In genomic region chr2:150620860-150621259, GRCh38 we compare ENCODE assay signal across 14 cellular contexts.
DNase-seq lines count a peak whose midpoint lies in the region; TF ChIP-seq lines count a peak whose summit lies in the region.
"Had no signal": no experiment of that assay in that cellular context is flagged by ENCODE, and none has a peak within 500 bp of the region (broad histone marks: within the 10 kb centered on the region; RNA-seq: fewer than 3 reads in every experiment).

No MANE protein-coding gene starts in this region.

- no peak overlapping the region for H3K9ac ChIP-seq in skeletal muscle tissue (ENCODE audit: low read depth in 1 of 3, low read length in 3 of 3)

- intact Hi-C loops in adrenal gland (cut with DNase I), result no loop called here

- WGBS in adrenal gland, 4 donors, result 37 to 42% (median 39%) methylated on average over 6 of the region's 6 CpGs

- H3K36me3 Mint-ChIP-seq in T-helper 2 cell treated with Interferon-gamma antibody and Interleukin-4, amounts not matched to agents 5 μg/mL and 100 μg/mL, for 36 hours (ENCODE audit: low read depth), result no peaks in the 10 kb centered on the region
- H3K36me3 Mint-ChIP-seq: activated CD8-positive, alpha-beta memory T cell treated with anti-CD3 and anti-CD28 coated beads, Interleukin-2, amount 10 ng/mL, durations not matched to agents 7 days and 5 days; activated naive CD4-positive, alpha-beta T cell treated with anti-CD3 and anti-CD28 coated beads, Interleukin-2, amount 50 U/mL, for 72 hours had no signal

- DNase-seq in EH (ENCODE audit: low read depth) (peak; percentile 33), adrenal gland (peak in 4 of 7 donors; percentile 27 to 58 (median 34)), fibroblast of the aortic adventitia (ENCODE audit: low read depth) (peak; percentile 55), NCI-H1417 (lab: John Stamatoyannopoulos, UW) (no peak), NCI-H1048 (lab: John Stamatoyannopoulos, UW) (no peak), inferior parietal cortex (ENCODE audit: extremely low spot score) (no peak)
- no peak for DNase-seq in T-helper 2 cell treated with Interferon-gamma antibody and Interleukin-4, amounts not matched to agents 5 μg/mL and 100 μg/mL, for 36 hours (ENCODE audit: low spot score)
- DNase-seq: activated CD8-positive, alpha-beta memory T cell treated with anti-CD3 and anti-CD28 coated beads, Interleukin-2, amount 10 ng/mL, durations not matched to agents 7 days and 5 days; dorsolateral prefrontal cortex; GOT3; head of caudate nucleus; occipital lobe had no signal

- H3K27me3 Mint-ChIP-seq in T-helper 2 cell treated with Interferon-gamma antibody and Interleukin-4, amounts not matched to agents 5 μg/mL and 100 μg/mL, for 36 hours (ENCODE audit: low read depth), result no peaks in the 10 kb centered on the region
- H3K27me3 Mint-ChIP-seq: activated CD8-positive, alpha-beta memory T cell treated with anti-CD3 and anti-CD28 coated beads, Interleukin-2, amount 10 ng/mL, durations not matched to agents 7 days and 5 days had no signal

- TF ChIP-seq CTCF in adrenal gland (IDR thresholded peaks at IDR 0.05), result no peak
- TF ChIP-seq CTCF in fibroblast of the aortic adventitia (IDR thresholded peaks at IDR 0.05; ENCODE audit: insufficient read depth, low read length), result no peak

- peaks cover 34 to 40% of the 10 kb centered on the region in 2 donors for H3K4me1 ChIP-seq in adrenal gland (replicated peaks in 1 of 2)
- peaks cover 4 to 18% (median 6%) of the 10 kb centered on the region in 3 donors for H3K4me1 ChIP-seq in skeletal muscle tissue (ENCODE audit: control insufficient read depth in 3 of 3, insufficient read depth in 3 of 3, low read length in 3 of 3)

- H3K4me3 ChIP-seq in adrenal gland (no peak overlapping the region), fibroblast of the aortic adventitia (ENCODE audit: low read depth, low read length) (no peak overlapping the region), skeletal muscle tissue (ENCODE audit: low read length in 3 of 3) (no peak overlapping the region)
- H3K4me3 ChIP-seq: dorsolateral prefrontal cortex had no signal

- H3K27me3 ChIP-seq in adrenal gland (no peaks in the 10 kb centered on the region), skeletal muscle tissue (ENCODE audit: control insufficient read depth in 3 of 3, insufficient read depth in 3 of 3, low read length in 3 of 3) (no peaks in the 10 kb centered on the region)

- H3K4me1 Mint-ChIP-seq in T-helper 2 cell treated with Interferon-gamma antibody and Interleukin-4, amounts not matched to agents 5 μg/mL and 100 μg/mL, for 36 hours (ENCODE audit: low read depth), result no peaks in the 10 kb centered on the region
- H3K4me1 Mint-ChIP-seq: activated CD8-positive, alpha-beta memory T cell treated with anti-CD3 and anti-CD28 coated beads, Interleukin-2, amount 10 ng/mL, durations not matched to agents 7 days and 5 days had no signal

- H3K9me3 ChIP-seq in adrenal gland (replicated peaks in 1 of 3), result no peaks in the 10 kb centered on the region
- no peaks in the 10 kb centered on the region for H3K9me3 ChIP-seq in skeletal muscle tissue (ENCODE audit: control insufficient read depth in 3 of 3, low read length in 3 of 3)

- TF ChIP-seq POLR2A in adrenal gland (IDR thresholded peaks at IDR 0.05), result no peak

- H3K27ac ChIP-seq in adrenal gland (peak overlapping the region; percentile 75 to 92 (median 80)), skeletal muscle tissue (ENCODE audit: low read depth, low read length) (peak overlapping the region; percentile 46)
- H3K27ac ChIP-seq: dorsolateral prefrontal cortex had no signal

- H3K36me3 ChIP-seq in adrenal gland (replicated peaks in 1 of 2) (no peaks in the 10 kb centered on the region), skeletal muscle tissue (ENCODE audit: control insufficient read depth in 3 of 3, insufficient read depth in 3 of 3, low read length in 3 of 3) (no peaks in the 10 kb centered on the region)

- H3K9me3 Mint-ChIP-seq in T-helper 2 cell treated with Interferon-gamma antibody and Interleukin-4, amounts not matched to agents 5 μg/mL and 100 μg/mL, for 36 hours, result no peaks in the 10 kb centered on the region
- H3K9me3 Mint-ChIP-seq: activated naive CD4-positive, alpha-beta T cell treated with anti-CD3 and anti-CD28 coated beads, Interleukin-2, amount 50 U/mL, for 72 hours had no signal

- no peak overlapping the region for H3K4me3 Mint-ChIP-seq in T-helper 2 cell treated with Interferon-gamma antibody and Interleukin-4, amounts not matched to agents 5 μg/mL and 100 μg/mL, for 36 hours
- H3K4me3 Mint-ChIP-seq: activated CD8-positive, alpha-beta memory T cell treated with anti-CD3 and anti-CD28 coated beads, Interleukin-2, amount 10 ng/mL, durations not matched to agents 7 days and 5 days had no signal

- no peak overlapping the region for H3K27ac Mint-ChIP-seq in T-helper 2 cell treated with Interferon-gamma antibody and Interleukin-4, amounts not matched to agents 5 μg/mL and 100 μg/mL, for 36 hours
- H3K27ac Mint-ChIP-seq: activated CD8-positive, alpha-beta memory T cell treated with anti-CD3 and anti-CD28 coated beads, Interleukin-2, amount 10 ng/mL, durations not matched to agents 7 days and 5 days; activated naive CD4-positive, alpha-beta T cell treated with anti-CD3 and anti-CD28 coated beads, Interleukin-2, amount 50 U/mL, for 72 hours had no signal

Comparison
In these comparisons a context has a peak if more than half of its experiments do, and no peak if none do; other contexts are left out.
1. DNase-seq: peak in EH (single experiment), adrenal gland (4 of 7) and fibroblast of the aortic adventitia (single experiment); none in NCI-H1417 (0 of 3), NCI-H1048 (single experiment), inferior parietal cortex (single experiment) and T-helper 2 cell treated with Interferon-gamma antibody and Interleukin-4, amounts not matched to agents 5 μg/mL and 100 μg/mL, for 36 hours (single experiment).